33 cellular contexts compared by ENCODE assay signal in the genomic region with DNA sequence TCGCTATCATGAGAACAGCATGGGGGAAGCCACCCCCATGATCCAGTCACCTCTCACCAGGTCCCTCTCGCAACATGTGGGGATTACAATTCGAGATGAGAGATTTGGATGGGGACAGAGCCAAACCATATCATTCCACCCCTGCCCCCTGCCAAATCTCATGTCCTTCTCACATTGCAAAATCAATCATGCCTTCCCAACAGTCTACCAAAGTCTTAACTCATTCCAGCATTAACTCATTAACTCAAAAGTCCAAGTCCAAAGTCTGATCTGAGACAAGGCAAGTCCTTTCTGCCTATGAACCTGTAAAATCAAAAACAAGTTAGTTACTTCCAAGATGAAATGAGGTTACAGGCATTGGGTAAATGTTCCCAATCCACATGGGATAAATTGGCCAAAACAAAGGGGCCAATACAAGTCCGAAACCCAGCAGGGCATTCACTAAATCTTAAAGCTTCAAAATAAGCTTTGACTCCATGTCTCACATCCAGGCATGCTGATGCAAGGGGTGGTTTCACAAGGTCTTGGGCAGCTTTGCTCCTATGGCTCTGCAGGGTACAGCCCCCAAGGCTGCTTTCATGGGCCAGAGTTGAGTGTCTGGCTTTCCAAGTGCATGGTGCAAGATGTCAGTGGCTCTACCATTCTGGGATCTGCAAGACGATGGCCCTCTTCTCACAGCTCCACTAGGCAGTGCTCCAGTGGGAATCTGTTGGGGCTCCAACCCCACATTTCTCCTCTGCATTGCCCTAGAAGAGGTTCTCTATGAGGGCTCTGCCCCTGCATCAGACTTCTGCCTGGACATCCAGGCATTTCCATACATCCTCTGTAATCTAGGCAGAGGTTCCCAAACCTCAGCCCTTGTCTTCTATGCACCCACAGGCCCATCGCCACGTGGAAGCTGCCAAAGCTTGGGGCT.
"Had no signal": no experiment of that assay in that cellular context is flagged by ENCODE, and none has a peak within 500 bp of the region (broad histone marks: within the 10 kb centered on the region; RNA-seq: fewer than 3 reads in every experiment).

No MANE protein-coding gene starts in this region.

- H3K27me3 Mint-ChIP-seq: activated CD4-positive, alpha-beta memory T cell treated with anti-CD3 and anti-CD28 coated beads for 36 hours; activated CD4-positive, alpha-beta T cell treated with anti-CD3 and anti-CD28 coated beads for 36 hours; activated CD4-positive, alpha-beta T cell treated with anti-CD3 and anti-CD28 coated beads, Interleukin-2, amount 10 ng/mL, durations not matched to agents 24 days and 14 days; activated CD8-positive, alpha-beta memory T cell treated with anti-CD3 and anti-CD28 coated beads, Interleukin-2, amount 10 ng/mL, durations not matched to agents 7 days and 5 days; activated naive CD4-positive, alpha-beta T cell treated with anti-CD3 and anti-CD28 coated beads, Interleukin-2, amount 50 U/mL, for 24 hours; activated naive CD8-positive, alpha-beta T cell treated with anti-CD3 and anti-CD28 coated beads for 36 hours; activated naive CD8-positive, alpha-beta T cell treated with anti-CD3 and anti-CD28 coated beads, Interleukin-2, amount 50 U/mL, for 24 hours; effector memory CD8-positive, alpha-beta T cell had no signal

- H3K27ac ChIP-seq: adrenal gland, body of pancreas, epithelial cell of prostate, gastrocnemius medialis, heart right ventricle had no signal

- H3K27me3 ChIP-seq: adrenal gland, body of pancreas, gastrocnemius medialis, heart right ventricle had no signal

- H3K27ac Mint-ChIP-seq: activated CD4-positive, alpha-beta memory T cell treated with anti-CD3 and anti-CD28 coated beads for 36 hours; activated CD4-positive, alpha-beta T cell treated with anti-CD3 and anti-CD28 coated beads for 36 hours; activated CD4-positive, alpha-beta T cell treated with anti-CD3 and anti-CD28 coated beads, Interleukin-2, amount 10 ng/mL, durations not matched to agents 24 days and 14 days; activated CD8-positive, alpha-beta memory T cell treated with anti-CD3 and anti-CD28 coated beads, Interleukin-2, amount 10 ng/mL, durations not matched to agents 7 days and 5 days; activated CD8-positive, alpha-beta T cell treated with anti-CD3 and anti-CD28 coated beads, Interleukin-2, amount 10 ng/mL, durations not matched to agents 7 days and 5 days; activated naive CD4-positive, alpha-beta T cell treated with anti-CD3 and anti-CD28 coated beads for 36 hours; activated naive CD4-positive, alpha-beta T cell treated with anti-CD3 and anti-CD28 coated beads, Interleukin-2, amount 50 U/mL, for 24 hours; activated naive CD8-positive, alpha-beta T cell treated with anti-CD3 and anti-CD28 coated beads for 36 hours; activated naive CD8-positive, alpha-beta T cell treated with anti-CD3 and anti-CD28 coated beads, Interleukin-2, amount 50 U/mL, for 24 hours; activated T-helper 1 cell treated with anti-CD3 and anti-CD28 coated beads, Interleukin-12 subunit alpha, Interleukin-12 subunit beta, Interleukin-2, Interleukin-4 antibody, amounts not matched to agents 30 ng/mL and 10 ng/mL and 1 ng/mL, durations not matched to agents 14 hours and 24 hours and 36 hours; activated T-helper 2 cell treated with anti-CD3 and anti-CD28 coated beads, Interferon-gamma antibody, Interleukin-2, Interleukin-4, amounts not matched to agents 10 μg/mL and 5 μg/mL and 100 μg/mL, durations not matched to agents 14 hours and 24 hours and 36 hours; effector memory CD8-positive, alpha-beta T cell had no signal

- DNase-seq: activated CD4-positive, alpha-beta memory T cell treated with anti-CD3 and anti-CD28 coated beads for 36 hours; activated CD4-positive, alpha-beta T cell treated with anti-CD3 and anti-CD28 coated beads for 36 hours; activated CD4-positive, alpha-beta T cell treated with anti-CD3 and anti-CD28 coated beads, Interleukin-2, amount 10 ng/mL, durations not matched to agents 24 days and 14 days; activated CD4-positive, CD25-positive, alpha-beta regulatory T cell; activated CD4-positive, CD25-positive, alpha-beta regulatory T cell treated with anti-CD3 and anti-CD28 coated beads, Interleukin-2, amount 50 U/mL, for 72 hours; activated CD8-positive, alpha-beta memory T cell treated with anti-CD3 and anti-CD28 coated beads, Interleukin-2, amount 10 ng/mL, durations not matched to agents 7 days and 5 days; activated CD8-positive, alpha-beta memory T cell treated with anti-CD3 and anti-CD28 coated beads, Interleukin-2, amount 50 U/mL, for 4 hours; activated CD8-positive, alpha-beta T cell treated with anti-CD3 and anti-CD28 coated beads, Interleukin-2, amount 10 ng/mL, durations not matched to agents 7 days and 5 days; activated effector memory CD4-positive, alpha-beta T cell treated with anti-CD3 and anti-CD28 coated beads, Interleukin-2, amount 50 U/mL, for 16 hours; activated naive CD4-positive, alpha-beta T cell treated with anti-CD3 and anti-CD28 coated beads for 36 hours; activated naive CD8-positive, alpha-beta T cell treated with anti-CD3 and anti-CD28 coated beads for 36 hours; activated naive CD8-positive, alpha-beta T cell treated with anti-CD3 and anti-CD28 coated beads, Interleukin-2, amount 50 U/mL, for 24 hours; activated T-cell treated with anti-CD3 and anti-CD28 coated beads, Interleukin-2, amount 50 U/mL, for 1 hour; activated T-cell treated with anti-CD3 and anti-CD28 coated beads, Interleukin-2, amount 50 U/mL, for 48 hours; adrenal gland; amygdala; aorta; body of pancreas; caudate nucleus; cortex of kidney; dermis blood vessel endothelial cell; effector CD4-positive, alpha-beta T cell; effector memory CD8-positive, alpha-beta T cell; foreskin fibroblast; gastrocnemius medialis; heart right ventricle had no signal

- H3K4me3 ChIP-seq: adrenal gland, body of pancreas, gastrocnemius medialis, heart right ventricle had no signal

- H3K9me3 ChIP-seq: adrenal gland, body of pancreas, gastrocnemius medialis had no signal

- FAIRE-seq: colon, endometrium, endothelial cell of umbilical vein had no signal

- ATAC-seq: activated CD4-positive, alpha-beta T cell treated with anti-CD3 and anti-CD28 coated beads for 36 hours; activated CD8-positive, alpha-beta memory T cell treated with anti-CD3 and anti-CD28 coated beads, Interleukin-2, amount 10 ng/mL, durations not matched to agents 7 days and 5 days; activated CD8-positive, alpha-beta T cell treated with anti-CD3 and anti-CD28 coated beads, Interleukin-2, amount 10 ng/mL, durations not matched to agents 7 days and 5 days; activated naive CD8-positive, alpha-beta T cell treated with anti-CD3 and anti-CD28 coated beads, Interleukin-2, amount 50 U/mL, for 24 hours; body of pancreas; effector memory CD8-positive, alpha-beta T cell; gastrocnemius medialis; heart right ventricle had no signal

- H3K4me1 Mint-ChIP-seq: activated CD4-positive, alpha-beta T cell treated with anti-CD3 and anti-CD28 coated beads for 36 hours; activated CD4-positive, alpha-beta T cell treated with anti-CD3 and anti-CD28 coated beads, Interleukin-2, amount 10 ng/mL, durations not matched to agents 24 days and 14 days; activated CD8-positive, alpha-beta memory T cell treated with anti-CD3 and anti-CD28 coated beads, Interleukin-2, amount 10 ng/mL, durations not matched to agents 7 days and 5 days; activated naive CD8-positive, alpha-beta T cell treated with anti-CD3 and anti-CD28 coated beads for 36 hours; activated naive CD8-positive, alpha-beta T cell treated with anti-CD3 and anti-CD28 coated beads, Interleukin-2, amount 50 U/mL, for 24 hours had no signal

- H3K4me3 Mint-ChIP-seq: activated CD4-positive, alpha-beta memory T cell treated with anti-CD3 and anti-CD28 coated beads for 36 hours; activated CD4-positive, alpha-beta T cell treated with anti-CD3 and anti-CD28 coated beads for 36 hours; activated CD4-positive, alpha-beta T cell treated with anti-CD3 and anti-CD28 coated beads, Interleukin-2, amount 10 ng/mL, durations not matched to agents 24 days and 14 days; activated CD8-positive, alpha-beta memory T cell treated with anti-CD3 and anti-CD28 coated beads, Interleukin-2, amount 10 ng/mL, durations not matched to agents 7 days and 5 days; activated CD8-positive, alpha-beta T cell treated with anti-CD3 and anti-CD28 coated beads, Interleukin-2, amount 10 ng/mL, durations not matched to agents 7 days and 5 days; activated naive CD4-positive, alpha-beta T cell treated with anti-CD3 and anti-CD28 coated beads for 36 hours; activated naive CD4-positive, alpha-beta T cell treated with anti-CD3 and anti-CD28 coated beads, Interleukin-2, amount 50 U/mL, for 24 hours; activated naive CD8-positive, alpha-beta T cell treated with anti-CD3 and anti-CD28 coated beads for 36 hours; activated naive CD8-positive, alpha-beta T cell treated with anti-CD3 and anti-CD28 coated beads, Interleukin-2, amount 50 U/mL, for 24 hours; activated T-helper 1 cell treated with anti-CD3 and anti-CD28 coated beads, Interleukin-12 subunit alpha, Interleukin-12 subunit beta, Interleukin-2, Interleukin-4 antibody, amounts not matched to agents 30 ng/mL and 10 ng/mL and 1 ng/mL, durations not matched to agents 14 hours and 24 hours and 36 hours; effector memory CD8-positive, alpha-beta T cell had no signal

- H3K4me1 ChIP-seq: adrenal gland, body of pancreas, gastrocnemius medialis, heart right ventricle had no signal
